Comparison of ENCODE assay signal across 8 cellular contexts in genomic region chr16:27549857-27550581, GRCh38. TPM values are rescaled to one million over a fixed set of nuclear protein-coding genes. Genes with fewer than 3 reads are reported as not detected.
A peak's percentile ranks its signal among the peaks of the same experiment; 100 is the strongest.
DNase-seq lines count a peak whose midpoint lies in the region; ATAC-seq, FAIRE-seq and TF ChIP-seq lines count a peak whose summit lies in the region.

A gene with protein sequence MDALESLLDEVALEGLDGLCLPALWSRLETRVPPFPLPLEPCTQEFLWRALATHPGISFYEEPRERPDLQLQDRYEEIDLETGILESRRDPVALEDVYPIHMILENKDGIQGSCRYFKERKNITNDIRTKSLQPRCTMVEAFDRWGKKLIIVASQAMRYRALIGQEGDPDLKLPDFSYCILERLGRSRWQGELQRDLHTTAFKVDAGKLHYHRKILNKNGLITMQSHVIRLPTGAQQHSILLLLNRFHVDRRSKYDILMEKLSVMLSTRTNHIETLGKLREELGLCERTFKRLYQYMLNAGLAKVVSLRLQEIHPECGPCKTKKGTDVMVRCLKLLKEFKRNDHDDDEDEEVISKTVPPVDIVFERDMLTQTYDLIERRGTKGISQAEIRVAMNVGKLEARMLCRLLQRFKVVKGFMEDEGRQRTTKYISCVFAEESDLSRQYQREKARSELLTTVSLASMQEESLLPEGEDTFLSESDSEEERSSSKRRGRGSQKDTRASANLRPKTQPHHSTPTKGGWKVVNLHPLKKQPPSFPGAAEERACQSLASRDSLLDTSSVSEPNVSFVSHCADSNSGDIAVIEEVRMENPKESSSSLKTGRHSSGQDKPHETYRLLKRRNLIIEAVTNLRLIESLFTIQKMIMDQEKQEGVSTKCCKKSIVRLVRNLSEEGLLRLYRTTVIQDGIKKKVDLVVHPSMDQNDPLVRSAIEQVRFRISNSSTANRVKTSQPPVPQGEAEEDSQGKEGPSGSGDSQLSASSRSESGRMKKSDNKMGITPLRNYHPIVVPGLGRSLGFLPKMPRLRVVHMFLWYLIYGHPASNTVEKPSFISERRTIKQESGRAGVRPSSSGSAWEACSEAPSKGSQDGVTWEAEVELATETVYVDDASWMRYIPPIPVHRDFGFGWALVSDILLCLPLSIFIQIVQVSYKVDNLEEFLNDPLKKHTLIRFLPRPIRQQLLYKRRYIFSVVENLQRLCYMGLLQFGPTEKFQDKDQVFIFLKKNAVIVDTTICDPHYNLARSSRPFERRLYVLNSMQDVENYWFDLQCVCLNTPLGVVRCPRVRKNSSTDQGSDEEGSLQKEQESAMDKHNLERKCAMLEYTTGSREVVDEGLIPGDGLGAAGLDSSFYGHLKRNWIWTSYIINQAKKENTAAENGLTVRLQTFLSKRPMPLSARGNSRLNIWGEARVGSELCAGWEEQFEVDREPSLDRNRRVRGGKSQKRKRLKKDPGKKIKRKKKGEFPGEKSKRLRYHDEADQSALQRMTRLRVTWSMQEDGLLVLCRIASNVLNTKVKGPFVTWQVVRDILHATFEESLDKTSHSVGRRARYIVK (N-terminal part only) (minus strand): TSS chr16:27549913. CDS start chr16:27549890, 23 bp downstream.
Gene KATNIP (plus strand): TSS chr16:27550144. CDS start chr16:27550171, 27 bp downstream.

- peak within 1 kb of the TSS; percentile 92 for H3K27ac ChIP-seq in keratinocyte (ENCODE audit: control insufficient read depth, insufficient read depth, low read length)

- H2AFZ ChIP-seq in keratinocyte (ENCODE audit: control insufficient read depth, low read length), result peak within 1 kb of the TSS; percentile 98

- H3K4me2 ChIP-seq in keratinocyte (ENCODE audit: control insufficient read depth, extremely low read depth, insufficient read depth, low read depth, low read length), result peak within 1 kb of the TSS; percentile 98

- peaks cover 12% of the 10 kb centered on the region for H4K20me1 ChIP-seq in keratinocyte (ENCODE audit: control insufficient read depth, extremely low read depth, insufficient read depth, low read length)

- dilution Hi-C loops in keratinocyte (cut with MboI; ENCODE audit: extremely low pct_ligation_motif_present, low sequenced_read_pairs), result no loop called here

- peaks cover 3% of the 10 kb centered on the region for H3K9me1 ChIP-seq in keratinocyte (ENCODE audit: control insufficient read depth, extremely low read depth, insufficient read depth, low read length)

- H3K4me3 ChIP-seq in keratinocyte (ENCODE audit: control insufficient read depth in 2 of 3, extremely low read depth in 1 of 3, insufficient read depth in 2 of 3, low read depth in 1 of 3, low read length in 3 of 3), result peak within 1 kb of the TSS; percentile 70 to 100 (median 100)

- peaks cover 1 to 2% of the 10 kb centered on the region in 2 experiments for H3K36me3 ChIP-seq in keratinocyte (ENCODE audit: control insufficient read depth in 2 of 2, extremely low read depth in 1 of 2, insufficient read depth in 2 of 2, low read length in 2 of 2)

- FAIRE-seq in keratinocyte (lab: Jason Lieb, UNC), result no peak

- DNase-seq in AG09319 (ENCODE audit: extremely low read depth, low read depth), result peak; percentile 97
- peak; percentile 92 for DNase-seq in NCI-H446 treated with DMSO at 0.1 percent for 48 hours (lab: John Stamatoyannopoulos, UW)
- peak; percentile 99 for DNase-seq in cerebellar cortex (ENCODE audit: low spot score)
- peak; percentile 88 for DNase-seq in keratinocyte (ENCODE audit: low read depth, low spot score)
- peak; percentile 100 for DNase-seq in stimulated activated CD4-positive, alpha-beta T cell treated with anti-CD3 and anti-CD28 coated beads, Interleukin-15, amount 100 ng/mL, for 24 hours

- peaks cover 33% of the 10 kb centered on the region for H3K4me1 ChIP-seq in keratinocyte (ENCODE audit: control insufficient read depth, extremely low read depth, insufficient read depth, low read length)

- no peaks in the 10 kb centered on the region for H3K9me3 ChIP-seq in keratinocyte (ENCODE audit: control insufficient read depth, low read depth, low read length)

- H3K79me2 ChIP-seq in keratinocyte (ENCODE audit: control insufficient read depth, insufficient read depth, low read length), result peaks cover 51% of the 10 kb centered on the region

- TF ChIP-seq CTCF in AG09319 (IDR thresholded peaks at IDR 0.05; ENCODE audit: low read depth, low read length) (no peak), keratinocyte (optimal IDR thresholded peaks at IDR 0.05 in 1 of 3, IDR thresholded peaks at IDR 0.05 in 1 of 3, conservative IDR thresholded peaks at IDR 0.05 in 1 of 3; ENCODE audit: extremely low read depth in 1 of 3, insufficient read depth in 2 of 3, low read length in 3 of 3) (no peak)

- peak within 1 kb of the TSS; percentile 96 for H3K9ac ChIP-seq in keratinocyte (ENCODE audit: control insufficient read depth, extremely low read depth, insufficient read depth, low read length)

- peak; percentile 95 for ATAC-seq in GM19035 (IDR thresholded peaks at IDR 0.05; ENCODE audit: unreplicated experiment)
- peak; percentile 97 for ATAC-seq in HG03354 (IDR thresholded peaks at IDR 0.05; ENCODE audit: poor library complexity, severe bottlenecking, unreplicated experiment)
- peak; percentile 98 for ATAC-seq in activated CD4-positive, CD25-positive, alpha-beta regulatory T cell treated with anti-CD3 and anti-CD28 coated beads, Interleukin-2, amount 50 U/mL, for 24 hours

- H3K27me3 ChIP-seq in keratinocyte (ENCODE audit: control insufficient read depth, extremely low read depth, insufficient read depth, low read length), result no peaks in the 10 kb centered on the region

RNA-seq across cellular contexts. Expression of the first gene that starts in this region (rescaled TPM):
- 23.5 to 33.5 TPM (median 28.3 TPM) in 3 replicates for polyA plus RNA-seq in keratinocyte
- 32.8 TPM for polyA plus RNA-seq in keratinocyte (2011; ENCODE audit: low read depth)
- polyA plus RNA-seq in keratinocyte (2011; cell fraction: cytosol; rRNA removed), result 13.6 and 22.3 TPM in 2 replicates
- polyA plus RNA-seq in keratinocyte (2011; cell fraction: nucleus; rRNA removed), result 138 and 170 TPM in 2 replicates
- polyA plus RNA-seq in keratinocyte (2012; ENCODE audit: low replicate concordance), result 44.8 and 63.8 TPM in 2 replicates
- 69.6 to 213 TPM (median 80.1 TPM) in 3 replicates for polyA minus RNA-seq in keratinocyte
- 62.9 TPM for polyA minus RNA-seq in keratinocyte (2011; cell fraction: cytosol; rRNA and poly(A)+ RNA removed)
- polyA minus RNA-seq in keratinocyte (2011; cell fraction: nucleus; rRNA and poly(A)+ RNA removed), result 180 and 212 TPM in 2 replicates

RNA-seq across cellular contexts. Expression of gene KATNIP, which starts in this region (rescaled TPM):
- 15.4 to 19.0 TPM (median 19.0 TPM) in 3 replicates for polyA plus RNA-seq in keratinocyte
- 10.9 TPM for polyA plus RNA-seq in keratinocyte (2011; ENCODE audit: low read depth)
- 11.5 and 14.2 TPM in 2 replicates for polyA plus RNA-seq in keratinocyte (2011; cell fraction: cytosol; rRNA removed)
- 60.8 and 79.5 TPM in 2 replicates for polyA plus RNA-seq in keratinocyte (2011; cell fraction: nucleus; rRNA removed)
- 5.9 and 12.7 TPM in 2 replicates for polyA plus RNA-seq in keratinocyte (2012; ENCODE audit: low replicate concordance)
- polyA minus RNA-seq in keratinocyte, result 32.6 to 54.0 TPM (median 48.7 TPM) in 3 replicates
- polyA minus RNA-seq in keratinocyte (2011; cell fraction: cytosol; rRNA and poly(A)+ RNA removed), result 13.0 TPM
- 36.6 and 60.9 TPM in 2 replicates for polyA minus RNA-seq in keratinocyte (2011; cell fraction: nucleus; rRNA and poly(A)+ RNA removed)

Comparison
In these comparisons a context has a peak if more than half of its experiments do, and no peak if none do; other contexts are left out.
1. Peak in every context shown above with its lines: DNase-seq, ATAC-seq, H3K4me3 ChIP-seq and H3K27ac ChIP-seq.